In the genomic region with DNA sequence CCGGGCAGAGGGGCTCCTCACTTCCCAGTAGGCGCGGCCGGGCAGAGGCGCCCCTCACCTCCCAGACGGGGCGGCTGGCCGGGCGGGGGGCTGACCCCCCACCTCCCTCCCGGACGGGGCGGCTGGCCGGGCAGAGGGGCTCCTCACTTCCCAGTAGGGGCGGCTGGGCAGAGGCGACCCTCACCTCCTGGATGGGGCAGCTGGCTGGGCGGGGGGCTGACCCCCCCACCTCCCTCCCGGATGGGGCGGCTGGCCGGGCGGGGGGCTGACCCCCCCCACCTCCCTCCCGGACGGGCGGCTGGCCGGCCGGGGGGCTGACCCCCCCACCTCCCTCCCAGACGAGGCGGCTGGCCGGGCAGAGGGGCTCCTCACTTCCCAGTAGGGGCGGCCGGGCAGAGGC, we compare ENCODE assay signal across 7 cellular contexts. TPM values are rescaled to one million over a fixed set of nuclear protein-coding genes. Genes with fewer than 3 reads are reported as not detected.
"Had no signal": no experiment of that assay in that cellular context is flagged by ENCODE, and none has a peak within 500 bp of the region (broad histone marks: within the 10 kb centered on the region; RNA-seq: fewer than 3 reads in every experiment).

No MANE protein-coding gene starts in this region.

RNA-seq across cellular contexts. Expression of a gene that starts 20.6 kb away (rescaled TPM):
- total RNA-seq: activated naive CD4-positive, alpha-beta T cell treated with anti-CD3 and anti-CD28 coated beads for 36 hours; activated naive CD4-positive, alpha-beta T cell treated with anti-CD3 and anti-CD28 coated beads, Interleukin-2, amount 50 U/mL, for 72 hours; activated naive CD8-positive, alpha-beta T cell treated with anti-CD3 and anti-CD28 coated beads for 36 hours; activated T-cell treated with anti-CD3 and anti-CD28 coated beads, Interleukin-2, amount 50 U/mL, for 4 hours; activated T-cell treated with anti-CD3 and anti-CD28 coated beads, Interleukin-2, amount 50 U/mL, for 72 hours; activated T-helper 1 cell treated with anti-CD3 and anti-CD28 coated beads, Interleukin-12 subunit alpha, Interleukin-12 subunit beta, Interleukin-2, Interleukin-4 antibody, amounts not matched to agents 30 ng/mL and 10 ng/mL and 1 ng/mL, durations not matched to agents 14 hours and 24 hours and 36 hours; activated T-helper 2 cell treated with anti-CD3 and anti-CD28 coated beads, Interferon-gamma antibody, Interleukin-2, Interleukin-4, amounts not matched to agents 10 μg/mL and 5 μg/mL and 100 μg/mL, durations not matched to agents 14 hours and 24 hours and 36 hours had no signal
